Comparison of ENCODE assay signal across 1 cellular context in the genomic region with DNA sequence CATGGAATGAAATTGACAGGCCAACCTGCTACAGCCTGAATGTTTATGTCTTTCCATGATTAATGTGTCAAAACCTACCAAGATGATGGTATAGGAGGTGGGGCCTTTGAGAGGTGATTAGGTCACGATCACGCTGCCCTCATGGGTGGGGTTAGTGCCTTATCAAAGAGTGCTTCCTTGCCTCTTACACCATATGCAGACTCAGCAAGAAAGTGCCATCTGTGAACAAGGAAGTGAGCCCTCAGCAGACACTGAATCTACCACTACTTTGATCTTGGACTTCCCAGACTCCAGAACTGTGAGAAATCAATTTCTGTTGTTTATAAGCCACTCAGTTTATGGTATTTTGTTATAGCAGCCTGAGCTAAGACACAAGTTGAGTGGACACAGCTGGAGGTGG.
A peak's percentile ranks its signal among the peaks of the same experiment; 100 is the strongest.
TF ChIP-seq lines count a peak whose summit lies in the region.

No MANE protein-coding gene starts in this region.

TF ChIP-seq in K562, 482 proteins besides CTCF, POLR2A, EP300 and RAD21 (continued from another document):
- TF ChIP-seq, protein P1, sequence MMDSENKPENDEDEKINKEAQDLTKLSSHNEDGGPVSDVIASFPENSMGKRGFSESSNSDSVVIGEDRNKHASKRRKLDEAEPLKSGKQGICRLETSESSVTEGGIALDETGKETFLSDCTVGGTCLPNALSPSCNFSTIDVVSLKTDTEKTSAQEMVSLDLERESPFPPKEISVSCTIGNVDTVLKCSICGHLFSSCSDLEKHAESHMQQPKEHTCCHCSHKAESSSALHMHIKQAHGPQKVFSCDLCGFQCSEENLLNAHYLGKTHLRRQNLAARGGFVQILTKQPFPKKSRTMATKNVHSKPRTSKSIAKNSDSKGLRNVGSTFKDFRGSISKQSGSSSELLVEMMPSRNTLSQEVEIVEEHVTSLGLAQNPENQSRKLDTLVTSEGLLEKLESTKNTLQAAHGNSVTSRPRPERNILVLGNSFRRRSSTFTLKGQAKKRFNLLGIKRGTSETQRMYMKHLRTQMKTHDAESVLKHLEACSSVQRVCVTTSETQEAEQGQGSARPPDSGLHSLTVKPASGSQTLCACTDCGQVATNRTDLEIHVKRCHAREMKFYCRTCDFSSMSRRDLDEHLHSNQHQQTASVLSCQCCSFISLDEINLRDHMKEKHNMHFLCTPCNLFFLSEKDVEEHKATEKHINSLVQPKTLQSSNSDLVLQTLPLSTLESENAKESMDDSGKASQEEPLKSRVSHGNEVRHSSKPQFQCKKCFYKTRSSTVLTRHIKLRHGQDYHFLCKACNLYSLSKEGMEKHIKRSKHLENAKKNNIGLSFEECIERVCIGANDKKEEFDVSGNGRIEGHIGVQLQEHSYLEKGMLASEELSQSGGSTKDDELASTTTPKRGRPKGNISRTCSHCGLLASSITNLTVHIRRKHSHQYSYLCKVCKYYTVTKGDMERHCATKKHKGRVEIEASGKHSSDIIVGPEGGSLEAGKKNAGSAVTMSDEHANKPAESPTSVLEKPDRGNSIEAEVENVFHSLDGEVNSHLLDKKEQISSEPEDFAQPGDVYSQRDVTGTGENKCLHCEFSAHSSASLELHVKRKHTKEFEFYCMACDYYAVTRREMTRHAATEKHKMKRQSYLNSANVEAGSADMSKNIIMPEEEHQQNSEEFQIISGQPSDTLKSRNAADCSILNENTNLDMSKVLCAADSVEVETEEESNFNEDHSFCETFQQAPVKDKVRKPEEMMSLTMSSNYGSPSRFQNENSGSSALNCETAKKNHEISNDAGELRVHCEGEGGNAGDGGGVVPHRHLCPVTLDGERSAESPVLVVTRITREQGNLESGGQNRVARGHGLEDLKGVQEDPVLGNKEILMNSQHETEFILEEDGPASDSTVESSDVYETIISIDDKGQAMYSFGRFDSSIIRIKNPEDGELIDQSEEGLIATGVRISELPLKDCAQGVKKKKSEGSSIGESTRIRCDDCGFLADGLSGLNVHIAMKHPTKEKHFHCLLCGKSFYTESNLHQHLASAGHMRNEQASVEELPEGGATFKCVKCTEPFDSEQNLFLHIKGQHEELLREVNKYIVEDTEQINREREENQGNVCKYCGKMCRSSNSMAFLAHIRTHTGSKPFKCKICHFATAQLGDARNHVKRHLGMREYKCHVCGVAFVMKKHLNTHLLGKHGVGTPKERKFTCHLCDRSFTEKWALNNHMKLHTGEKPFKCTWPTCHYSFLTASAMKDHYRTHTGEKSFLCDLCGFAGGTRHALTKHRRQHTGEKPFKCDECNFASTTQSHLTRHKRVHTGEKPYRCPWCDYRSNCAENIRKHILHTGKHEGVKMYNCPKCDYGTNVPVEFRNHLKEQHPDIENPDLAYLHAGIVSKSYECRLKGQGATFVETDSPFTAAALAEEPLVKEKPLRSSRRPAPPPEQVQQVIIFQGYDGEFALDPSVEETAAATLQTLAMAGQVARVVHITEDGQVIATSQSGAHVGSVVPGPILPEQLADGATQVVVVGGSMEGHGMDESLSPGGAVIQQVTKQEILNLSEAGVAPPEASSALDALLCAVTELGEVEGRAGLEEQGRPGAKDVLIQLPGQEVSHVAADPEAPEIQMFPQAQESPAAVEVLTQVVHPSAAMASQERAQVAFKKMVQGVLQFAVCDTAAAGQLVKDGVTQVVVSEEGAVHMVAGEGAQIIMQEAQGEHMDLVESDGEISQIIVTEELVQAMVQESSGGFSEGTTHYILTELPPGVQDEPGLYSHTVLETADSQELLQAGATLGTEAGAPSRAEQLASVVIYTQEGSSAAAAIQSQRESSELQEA (IDR thresholded peaks at IDR 0.05; ENCODE audit: low read depth), result no peak
- TF ChIP-seq MAFG (tag; conservative IDR thresholded peaks at IDR 0.05), result peak; percentile 70
TF ChIP-seq in K562: peak in this region for 6.
